23 cellular contexts compared by ENCODE assay signal in the genomic region with DNA sequence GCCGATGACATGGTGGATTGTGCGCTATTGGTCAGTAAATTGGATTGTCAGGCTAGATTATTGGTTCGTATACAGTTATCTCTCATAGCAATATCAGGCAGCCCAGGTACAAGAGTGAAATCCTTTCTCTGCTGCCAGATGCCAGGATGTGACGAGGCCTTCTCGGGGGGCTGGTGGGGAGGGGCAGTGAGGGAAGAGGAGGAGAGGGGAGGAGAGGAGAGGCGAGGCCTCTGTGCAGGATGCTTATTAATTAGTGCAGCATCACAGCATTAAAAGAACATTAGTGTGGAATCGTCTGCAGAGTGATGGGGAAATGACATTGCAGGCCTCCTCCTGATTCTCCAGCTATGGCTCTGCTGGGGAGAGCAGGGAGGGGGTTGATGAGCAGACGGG. TPM values are rescaled to one million over a fixed set of nuclear protein-coding genes. Genes with fewer than 3 reads are reported as not detected.
A peak's percentile ranks its signal among the peaks of the same experiment; 100 is the strongest.
DNase-seq lines count a peak whose midpoint lies in the region; FAIRE-seq and TF ChIP-seq lines count a peak whose summit lies in the region.
"Had no signal": no experiment of that assay in that cellular context is flagged by ENCODE, and none has a peak within 500 bp of the region (broad histone marks: within the 10 kb centered on the region; RNA-seq: fewer than 3 reads in every experiment).

No MANE protein-coding gene starts in this region.

- TF ChIP-seq CTCF in hepatocyte (IDR thresholded peaks at IDR 0.05; ENCODE audit: poor library complexity) = no peak
- TF ChIP-seq CTCF in osteoblast (IDR thresholded peaks at IDR 0.05; ENCODE audit: extremely low read depth, low read depth, low read length) = no peak

- H3K9me2 ChIP-seq in hepatocyte (replicated peaks; ENCODE audit: insufficient read depth) = no peaks in the 10 kb centered on the region

- DNase-seq in H7 (peak; percentile 9), SK-N-DZ (ENCODE audit: low spot score) (peak; percentile 42), hepatocyte (ENCODE audit: low spot score) (no peak), osteoblast (ENCODE audit: insufficient read length, low spot score, missing footprints) (no peak), LoVo (ENCODE audit: low spot score) (no peak), urothelium cell line (ENCODE audit: low spot score) (no peak), AML-193 (lab: John Stamatoyannopoulos, UW) (no peak)
- DNase-seq in activated CD4-positive, alpha-beta T cell treated with anti-CD3 and anti-CD28 coated beads, Interleukin-2, amount 50 U/mL, for 1 hour = no peak
- DNase-seq: activated CD4-positive, alpha-beta memory T cell treated with anti-CD3 and anti-CD28 coated beads, Interleukin-2, amount 10 ng/mL, durations not matched to agents 7 days and 5 days; activated CD8-positive, alpha-beta memory T cell treated with anti-CD3 and anti-CD28 coated beads, Interleukin-2, amount 50 U/mL, for 48 hours; anterior cingulate cortex; mesendoderm; naive thymus-derived CD8-positive, alpha-beta T cell; NCI-H1105 treated with DMSO at 0.1 percent for 48 hours; NCI-H2081; NCI-H2227 treated with DMSO at 0.1 percent for 48 hours; NCI-H526 treated with DMSO at 0.1 percent for 48 hours; Peyer's patch; stimulated activated naive CD4-positive, alpha-beta T cell; T-cell had no signal

- H2AFZ ChIP-seq in hepatocyte = no peak overlapping the region
- H2AFZ ChIP-seq in osteoblast (ENCODE audit: low read length) = peak overlapping the region; percentile 47

- no peaks in the 10 kb centered on the region for H3K9me3 ChIP-seq in hepatocyte (ENCODE audit: low read depth)
- H3K9me3 ChIP-seq in osteoblast (ENCODE audit: low read depth, low read length) = no peaks in the 10 kb centered on the region
- H3K9me3 ChIP-seq: Peyer's patch, vagina had no signal

- WGBS in hepatocyte (ENCODE audit: low lambda C conversion rate, missing lambda C conversion rate) = 66% methylated on average over 6 of the region's 8 CpGs

- H4K20me1 ChIP-seq in hepatocyte (ENCODE audit: insufficient read depth, poor library complexity, severe bottlenecking) (no peaks in the 10 kb centered on the region), osteoblast (ENCODE audit: insufficient read depth, low read length) (no peaks in the 10 kb centered on the region)

- H3K27me3 ChIP-seq in H7 (ENCODE audit: control insufficient read depth, insufficient read depth, low read length) (no peaks in the 10 kb centered on the region; the same call in 1 of the 2 replicates), hepatocyte (no peaks in the 10 kb centered on the region), osteoblast (ENCODE audit: insufficient read depth, low read length) (peaks cover 4% of the 10 kb centered on the region)
- H3K27me3 ChIP-seq: Peyer's patch, vagina had no signal

- peak overlapping the region; percentile 30 for H3K27ac ChIP-seq in hepatocyte
- peak overlapping the region; percentile 71 for H3K27ac ChIP-seq in osteoblast (ENCODE audit: low read depth, low read length)
- H3K27ac ChIP-seq: Peyer's patch, vagina had no signal

- no peaks in the 10 kb centered on the region for H3K36me3 ChIP-seq in H7 (replicated peaks; ENCODE audit: control insufficient read depth, insufficient read depth, low read length)
- H3K36me3 ChIP-seq in hepatocyte (replicated peaks; ENCODE audit: insufficient read depth, low read depth) = no peaks in the 10 kb centered on the region
- H3K36me3 ChIP-seq in osteoblast (ENCODE audit: insufficient read depth, low read length) = no peaks in the 10 kb centered on the region
- H3K36me3 ChIP-seq: Peyer's patch, vagina had no signal

- no peak overlapping the region for H3K4me3 ChIP-seq in H7 (ENCODE audit: insufficient read depth, low read depth, low read length)
- no peak overlapping the region for H3K4me3 ChIP-seq in hepatocyte
- H3K4me3 ChIP-seq in osteoblast (ENCODE audit: insufficient read depth, low read length) = peak overlapping the region; percentile 35
- H3K4me3 ChIP-seq: GM12878, Peyer's patch, vagina had no signal

- H3K79me2 ChIP-seq in hepatocyte (no peaks in the 10 kb centered on the region), osteoblast (ENCODE audit: insufficient read depth, low read length) (no peaks in the 10 kb centered on the region)

- H3K4me1 ChIP-seq in hepatocyte (ENCODE audit: insufficient read depth) = peaks cover 39% of the 10 kb centered on the region
- peaks cover 19% of the 10 kb centered on the region for H3K4me1 ChIP-seq in osteoblast (ENCODE audit: insufficient read depth, low read length)
- H3K4me1 ChIP-seq: Peyer's patch, vagina had no signal

- no peak overlapping the region for H3K4me2 ChIP-seq in hepatocyte
- H3K4me2 ChIP-seq in osteoblast (ENCODE audit: insufficient read depth, low read length) = peak overlapping the region; percentile 72

- FAIRE-seq in urothelium cell line (lab: Jason Lieb, UNC) = no peak
- FAIRE-seq: endometrium, GM12878 had no signal

RNA-seq across cellular contexts. Expression of a gene that starts 30.5 kb away (rescaled TPM):
- total RNA-seq in H7 (2014; rRNA removed; shearing (Covaris generic)) = 11.1 and 16.3 TPM in 2 replicates
- 16.9 and 18.3 TPM in 2 replicates for polyA plus RNA-seq in SK-N-DZ (2014; cell fraction: cytosol; rRNA removed)
- 22.1 and 32.0 TPM in 2 replicates for polyA plus RNA-seq in SK-N-DZ (2014; cell fraction: nucleus; rRNA removed)
- total RNA-seq in hepatocyte (23.5 and 28.9 TPM in 2 replicates), osteoblast (39.1 and 43.0 TPM in 2 replicates)
- 11.7 and 20.1 TPM in 2 replicates for polyA plus RNA-seq in hepatocyte

Comparison
In these comparisons a context has a peak if more than half of its experiments do, and no peak if none do; other contexts are left out.
1. DNase-seq: peak in H7 (single experiment) and SK-N-DZ (single experiment); none in hepatocyte (single experiment), osteoblast (single experiment), LoVo (single experiment), activated CD4-positive, alpha-beta T cell treated with anti-CD3 and anti-CD28 coated beads, Interleukin-2, amount 50 U/mL, for 1 hour (single experiment), urothelium cell line (single experiment) and AML-193 (0 of 2).